In the genomic region with DNA sequence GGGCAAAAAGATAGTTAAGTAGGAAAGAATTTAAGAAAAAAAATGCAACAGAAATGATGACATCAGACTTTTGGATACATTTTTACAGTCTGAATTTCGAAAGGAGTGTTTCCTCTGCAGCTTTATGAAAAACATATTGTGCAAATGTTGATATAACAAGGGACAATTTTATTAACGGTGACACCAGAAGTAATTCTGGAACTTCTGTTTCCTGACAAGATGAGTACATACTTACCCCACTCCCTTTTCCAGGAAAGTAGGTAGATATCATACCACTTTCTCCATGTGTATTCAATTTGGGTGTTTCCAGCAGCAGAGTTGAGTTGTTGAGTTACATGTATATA, we compare ENCODE assay signal across 18 cellular contexts.
DNase-seq lines count a peak whose midpoint lies in the region; ATAC-seq, FAIRE-seq and TF ChIP-seq lines count a peak whose summit lies in the region.
"Had no signal": no experiment of that assay in that cellular context is flagged by ENCODE, and none has a peak within 500 bp of the region (broad histone marks: within the 10 kb centered on the region; RNA-seq: fewer than 3 reads in every experiment).

No MANE protein-coding gene starts in this region.

- no peaks in the 10 kb centered on the region for H3K79me2 ChIP-seq in Loucy (ENCODE audit: insufficient read depth, low read length)
- no peaks in the 10 kb centered on the region for H3K79me2 ChIP-seq in keratinocyte (ENCODE audit: control insufficient read depth, insufficient read depth, low read length)

- H3K27me3 Mint-ChIP-seq in activated T-cell treated with anti-CD3 and anti-CD28 coated beads, Interleukin-2, amount 50 U/mL, for 4 hours (ENCODE audit: low read depth): no peaks in the 10 kb centered on the region
- H3K27me3 Mint-ChIP-seq: IgD-negative memory B cell had no signal

- peak overlapping the region in 6 of 11 experiments; percentile 29 to 55 (median 34); a peak in 7 of 22 replicates for H3K27ac ChIP-seq in BLaER1 treated with 17β-estradiol and CSF1 and Interleukin-3, amounts not matched to agents 10 nM and 100 nM
- no peak overlapping the region for H3K27ac ChIP-seq in keratinocyte (ENCODE audit: control insufficient read depth, insufficient read depth, low read length)

- peaks cover 3% of the 10 kb centered on the region for H3K9me3 Mint-ChIP-seq in activated T-cell treated with anti-CD3 and anti-CD28 coated beads, Interleukin-2, amount 50 U/mL, for 4 hours
- H3K9me3 Mint-ChIP-seq: CD8-positive, alpha-beta T cell; HFFc6 had no signal

- no peaks in the 10 kb centered on the region for H3K9me1 ChIP-seq in keratinocyte (ENCODE audit: control insufficient read depth, extremely low read depth, insufficient read depth, low read length)

- no peaks in the 10 kb centered on the region for H3K36me3 Mint-ChIP-seq in activated T-cell treated with anti-CD3 and anti-CD28 coated beads, Interleukin-2, amount 50 U/mL, for 4 hours (ENCODE audit: insufficient read depth)
- H3K36me3 Mint-ChIP-seq: CD8-positive, alpha-beta T cell; IgD-negative memory B cell had no signal

- no peak overlapping the region for H3K4me3 ChIP-seq in BLaER1 treated with 17β-estradiol and CSF1 and Interleukin-3, amounts not matched to agents 10 nM and 100 nM
- H3K4me3 ChIP-seq in Loucy (ENCODE audit: low read length, poor library complexity, severe bottlenecking) (peak overlapping the region; percentile 40), choroid plexus epithelial cell (ENCODE audit: low read depth, low read length) (no peak overlapping the region), keratinocyte (ENCODE audit: control insufficient read depth in 2 of 3, extremely low read depth in 1 of 3, insufficient read depth in 2 of 3, low read depth in 1 of 3, low read length in 3 of 3) (no peak overlapping the region)

- no peak overlapping the region for H3K9ac ChIP-seq in BLaER1 treated with 17β-estradiol and CSF1 and Interleukin-3, amounts not matched to agents 10 nM and 100 nM
- peak overlapping the region; percentile 74 for H3K9ac ChIP-seq in Loucy (ENCODE audit: low read depth, low read length, poor library complexity, severe bottlenecking)
- no peak overlapping the region for H3K9ac ChIP-seq in keratinocyte (ENCODE audit: control insufficient read depth, extremely low read depth, insufficient read depth, low read length)

- peak overlapping the region in 6 of 11 experiments; percentile 5 to 28 (median 23); a peak in 7 of 22 replicates for H3K4me2 ChIP-seq in BLaER1 treated with 17β-estradiol and CSF1 and Interleukin-3, amounts not matched to agents 10 nM and 100 nM
- H3K4me2 ChIP-seq in Loucy (ENCODE audit: low read depth, low read length, poor library complexity, severe bottlenecking) (peak overlapping the region; percentile 71), keratinocyte (ENCODE audit: control insufficient read depth, extremely low read depth, insufficient read depth, low read depth, low read length) (no peak overlapping the region)

- no peak for TF ChIP-seq CTCF in Loucy (conservative IDR thresholded peaks at IDR 0.05; ENCODE audit: low read length)
- no peak for TF ChIP-seq CTCF in choroid plexus epithelial cell (conservative IDR thresholded peaks at IDR 0.05; ENCODE audit: low read depth, low read length)
- no peak for TF ChIP-seq CTCF in keratinocyte (optimal IDR thresholded peaks at IDR 0.05 in 1 of 3, IDR thresholded peaks at IDR 0.05 in 1 of 3, conservative IDR thresholded peaks at IDR 0.05 in 1 of 3; ENCODE audit: extremely low read depth in 1 of 3, insufficient read depth in 2 of 3, low read length in 3 of 3)

- peaks cover 0 to 13% (median 8%) of the 10 kb centered on the region in 11 experiments; a peak in 10 of 22 replicates for H3K9me3 ChIP-seq in BLaER1 treated with 17β-estradiol and CSF1 and Interleukin-3, amounts not matched to agents 10 nM and 100 nM (replicated peaks in 1 of 11)
- H3K9me3 ChIP-seq in Loucy (ENCODE audit: insufficient read depth, low read depth, low read length): no peaks in the 10 kb centered on the region
- H3K9me3 ChIP-seq in keratinocyte (ENCODE audit: control insufficient read depth, low read depth, low read length): no peaks in the 10 kb centered on the region

- H3K4me3 Mint-ChIP-seq in activated T-cell treated with anti-CD3 and anti-CD28 coated beads, Interleukin-2, amount 50 U/mL, for 4 hours: no peak overlapping the region
- H3K4me3 Mint-ChIP-seq: CD8-positive, alpha-beta T cell; HFFc6; IgD-negative memory B cell had no signal

- FAIRE-seq in keratinocyte (lab: Jason Lieb, UNC): no peak
- FAIRE-seq: GM19239 had no signal

- no peaks in the 10 kb centered on the region for H3K27me3 ChIP-seq in BLaER1 treated with 17β-estradiol and CSF1 and Interleukin-3, amounts not matched to agents 10 nM and 100 nM
- H3K27me3 ChIP-seq in Loucy (ENCODE audit: insufficient read depth, low read length, poor library complexity, severe bottlenecking): no peaks in the 10 kb centered on the region
- no peaks in the 10 kb centered on the region for H3K27me3 ChIP-seq in keratinocyte (ENCODE audit: control insufficient read depth, extremely low read depth, insufficient read depth, low read length)

- H2AFZ ChIP-seq in Loucy (ENCODE audit: low read length): no peak overlapping the region
- peak overlapping the region; percentile 31 for H2AFZ ChIP-seq in keratinocyte (ENCODE audit: control insufficient read depth, low read length)

- ATAC-seq in HG02588 (IDR thresholded peaks at IDR 0.05; ENCODE audit: unreplicated experiment): no peak
- ATAC-seq in activated T-cell treated with anti-CD3 and anti-CD28 coated beads, Interleukin-2, amount 50 U/mL, for 4 hours: no peak
- ATAC-seq: CD8-positive, alpha-beta T cell had no signal

- no peaks in the 10 kb centered on the region for H3K9me2 ChIP-seq in Loucy (replicated peaks; ENCODE audit: low read depth, low read length)

- dilution Hi-C loops in keratinocyte (cut with MboI; ENCODE audit: extremely low pct_ligation_motif_present, low sequenced_read_pairs): no loop called here

- no peaks in the 10 kb centered on the region for H3K4me1 Mint-ChIP-seq in activated T-cell treated with anti-CD3 and anti-CD28 coated beads, Interleukin-2, amount 50 U/mL, for 4 hours (ENCODE audit: low read depth)

- DNase-seq in choroid plexus epithelial cell (ENCODE audit: low read depth) (peak; percentile 16), keratinocyte (ENCODE audit: low read depth, low spot score) (no peak), NCI-H146 treated with DMSO at 0.1 percent for 48 hours (lab: John Stamatoyannopoulos, UW; ENCODE audit: unreplicated experiment) (no peak)
- DNase-seq in activated T-cell treated with anti-CD3 and anti-CD28 coated beads, Interleukin-2, amount 50 U/mL, for 4 hours: no peak
- DNase-seq: 8988T; C1 segment of cervical spinal cord; CD8-positive, alpha-beta T cell; COR-L47; DMS153; DMS79 treated with DMSO at 0.1 percent for 48 hours; HCEC 1CT; HFFc6; KG1 had no signal

- peaks cover 7% of the 10 kb centered on the region; the same call in 1 of the 2 replicates for H3F3A ChIP-seq in Loucy (ENCODE audit: low read depth)

- H3K4me1 ChIP-seq in BLaER1 treated with 17β-estradiol and CSF1 and Interleukin-3, amounts not matched to agents 10 nM and 100 nM: peaks cover 0 to 14% (median 8%) of the 10 kb centered on the region in 10 experiments; a peak in 8 of 20 replicates
- H3K4me1 ChIP-seq in Loucy (ENCODE audit: insufficient read depth, low read length, poor library complexity, severe bottlenecking) (peaks cover 57% of the 10 kb centered on the region), keratinocyte (ENCODE audit: control insufficient read depth, extremely low read depth, insufficient read depth, low read length) (peaks cover 16% of the 10 kb centered on the region)

- H3K36me3 ChIP-seq in BLaER1 treated with 17β-estradiol and CSF1 and Interleukin-3, amounts not matched to agents 10 nM and 100 nM: no peaks in the 10 kb centered on the region
- H3K36me3 ChIP-seq in Loucy (ENCODE audit: insufficient read depth, low read length) (no peaks in the 10 kb centered on the region), keratinocyte (ENCODE audit: control insufficient read depth in 2 of 2, extremely low read depth in 1 of 2, insufficient read depth in 2 of 2, low read length in 2 of 2) (no peaks in the 10 kb centered on the region)

- no peaks in the 10 kb centered on the region for H4K20me1 ChIP-seq in BLaER1 treated with 17β-estradiol and CSF1 and Interleukin-3, amounts not matched to agents 10 nM and 100 nM
- no peaks in the 10 kb centered on the region for H4K20me1 ChIP-seq in Loucy (ENCODE audit: insufficient read depth, low read length, poor library complexity, severe bottlenecking)
- no peaks in the 10 kb centered on the region for H4K20me1 ChIP-seq in keratinocyte (ENCODE audit: control insufficient read depth, extremely low read depth, insufficient read depth, low read length)
